Comparison of ENCODE assay signal across 2 cellular contexts in genomic region chr20:35527356-35527755, GRCh38.
A peak's percentile ranks its signal among the peaks of the same experiment; 100 is the strongest.
TF ChIP-seq lines count a peak whose summit lies in the region.

No MANE protein-coding gene starts in this region.

TF ChIP-seq in K562, 482 proteins besides CTCF, POLR2A, EP300 and RAD21:
- 0 out of 2 replicates have a peak, but pooled peaks have one; percentile 35 for TF ChIP-seq CEBPB (tag; IDR thresholded peaks at IDR 0.05)

TF ChIP-seq in HepG2, 621 proteins besides CTCF, POLR2A, EP300 and RAD21:
- peak; percentile 46; the same call in 1 of the 2 replicates for TF ChIP-seq ZNF362 (CRISPR knock-in tag; IDR thresholded peaks at IDR 0.05; ENCODE audit: borderline replicate concordance)
TF ChIP-seq in HepG2: peak in this region for 1; not testable (repeated sequence) for 620.
